Comparison of ENCODE assay signal across 9 cellular contexts in the genomic region with DNA sequence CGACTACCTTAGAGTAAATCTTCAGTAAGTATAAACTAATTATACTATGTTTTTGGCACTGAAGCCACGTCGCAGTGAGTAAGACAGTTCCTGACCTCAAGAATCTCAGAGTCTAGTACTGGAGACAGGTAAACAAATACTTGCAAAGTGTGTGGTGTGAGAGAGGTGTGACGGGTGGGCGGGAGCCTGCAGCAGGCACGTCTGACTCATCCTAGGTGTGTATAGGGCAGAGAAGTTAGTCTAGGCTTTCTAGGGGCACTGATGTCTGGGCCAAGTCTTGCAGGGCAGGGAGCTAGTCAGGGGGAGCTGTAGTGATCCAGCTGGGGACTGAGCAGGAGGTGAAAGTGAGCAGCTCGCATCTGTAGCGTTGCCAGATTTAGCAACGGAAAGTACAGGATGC. TPM values are rescaled to one million over a fixed set of nuclear protein-coding genes. Genes with fewer than 3 reads are reported as not detected.
DNase-seq lines count a peak whose midpoint lies in the region; ATAC-seq lines count a peak whose summit lies in the region.
"Had no signal": no experiment of that assay in that cellular context is flagged by ENCODE, and none has a peak within 500 bp of the region (broad histone marks: within the 10 kb centered on the region; RNA-seq: fewer than 3 reads in every experiment).

No MANE protein-coding gene starts in this region.

- no peak overlapping the region for H3K4me3 Mint-ChIP-seq in activated naive CD8-positive, alpha-beta T cell treated with anti-CD3 and anti-CD28 coated beads for 36 hours
- H3K4me3 Mint-ChIP-seq: activated naive CD8-positive, alpha-beta T cell had no signal

- H3K27ac Mint-ChIP-seq in activated naive CD8-positive, alpha-beta T cell treated with anti-CD3 and anti-CD28 coated beads for 36 hours = no peak overlapping the region
- H3K27ac Mint-ChIP-seq: activated naive CD8-positive, alpha-beta T cell had no signal

- intact Hi-C loops in posterior vena cava (cut with DNase I) = no loop called here

- DNase-seq in SIG-M5 treated with dmso at 0.1 percent for 504 hours (lab: John Stamatoyannopoulos, UW; ENCODE audit: unreplicated experiment) (peak; percentile 15), SIG-M5 (lab: John Stamatoyannopoulos, UW) (no peak), NCI-H510A (lab: John Stamatoyannopoulos, UW) (no peak), posterior vena cava (ENCODE audit: low spot score) (no peak), NCI-H2196 (lab: John Stamatoyannopoulos, UW; ENCODE audit: unreplicated experiment) (no peak)
- peak; percentile 67 for DNase-seq in activated naive CD8-positive, alpha-beta T cell treated with anti-CD3 and anti-CD28 coated beads for 36 hours
- DNase-seq in stimulated activated CD8-positive, alpha-beta memory T cell treated with anti-CD3 and anti-CD28 coated beads, Interleukin-15, amount 100 ng/mL, for 48 hours (ENCODE audit: low read depth in 2 of 2) = peak; percentile 63 to 71

- peaks cover 21% of the 10 kb centered on the region for H3K4me1 Mint-ChIP-seq in activated naive CD8-positive, alpha-beta T cell treated with anti-CD3 and anti-CD28 coated beads for 36 hours

- ATAC-seq in HG03060 (IDR thresholded peaks at IDR 0.05; ENCODE audit: low read depth, unreplicated experiment) = peak; percentile 85

- peaks cover 9% of the 10 kb centered on the region for H3K9me3 Mint-ChIP-seq in activated naive CD8-positive, alpha-beta T cell treated with anti-CD3 and anti-CD28 coated beads for 36 hours

- peaks cover 54% of the 10 kb centered on the region for H3K27me3 Mint-ChIP-seq in activated naive CD8-positive, alpha-beta T cell treated with anti-CD3 and anti-CD28 coated beads for 36 hours

- no peaks in the 10 kb centered on the region for H3K36me3 Mint-ChIP-seq in activated naive CD8-positive, alpha-beta T cell treated with anti-CD3 and anti-CD28 coated beads for 36 hours

RNA-seq across cellular contexts. Expression of gene SFTPD, which starts 35.9 kb away (rescaled TPM):
- not detected for total RNA-seq in activated naive CD8-positive, alpha-beta T cell treated with anti-CD3 and anti-CD28 coated beads for 36 hours
- under 1 TPM in 1 of 2 donors, not detected in 1; 0.19 TPM for total RNA-seq in posterior vena cava

Comparison
In these comparisons a context has a peak if more than half of its experiments do, and no peak if none do; other contexts are left out.
1. DNase-seq: peak in SIG-M5 treated with dmso at 0.1 percent for 504 hours (single experiment), activated naive CD8-positive, alpha-beta T cell treated with anti-CD3 and anti-CD28 coated beads for 36 hours (single experiment) and stimulated activated CD8-positive, alpha-beta memory T cell treated with anti-CD3 and anti-CD28 coated beads, Interleukin-15, amount 100 ng/mL, for 48 hours (2 of 2); none in SIG-M5 (single experiment), NCI-H510A (single experiment), posterior vena cava (single experiment) and NCI-H2196 (single experiment).